ENCODE assay signal across 10 cellular contexts in the genomic region with DNA sequence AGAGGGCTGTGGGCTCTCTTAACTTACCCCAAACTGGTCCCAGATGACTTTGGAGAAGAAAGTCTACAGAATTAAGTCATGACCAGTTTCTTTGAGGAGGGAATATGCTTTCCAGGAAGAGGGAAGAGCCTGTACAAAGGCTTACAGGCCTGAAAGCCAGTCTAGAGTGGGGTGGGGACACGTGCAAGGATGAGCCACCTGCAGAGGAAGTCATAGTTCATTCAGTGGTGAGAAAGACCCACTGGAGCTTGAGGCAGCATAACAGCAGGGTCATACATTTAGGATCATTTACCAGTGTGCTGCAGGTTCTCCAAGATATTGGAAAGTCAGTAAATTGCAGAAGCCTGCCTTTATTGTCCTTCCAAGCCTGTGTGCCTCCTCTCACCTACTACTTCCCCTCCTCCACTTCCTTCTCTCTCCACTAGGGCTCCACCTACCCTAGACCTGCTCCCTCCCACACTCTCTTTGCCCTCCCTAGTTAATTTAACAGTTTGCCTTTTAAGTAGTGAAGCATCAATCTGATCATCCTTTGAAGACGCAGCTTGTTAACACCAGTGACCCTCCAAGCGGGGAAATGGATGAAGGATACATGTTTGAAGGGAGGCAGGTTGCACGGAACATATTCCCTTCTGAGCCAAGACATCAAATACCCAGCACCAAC. TPM values are rescaled to one million over a fixed set of nuclear protein-coding genes. Genes with fewer than 3 reads are reported as not detected.
A peak's percentile ranks its signal among the peaks of the same experiment; 100 is the strongest.
DNase-seq lines count a peak whose midpoint lies in the region; ATAC-seq and TF ChIP-seq lines count a peak whose summit lies in the region.
"Had no signal": no experiment of that assay in that cellular context is flagged by ENCODE, and none has a peak within 500 bp of the region (broad histone marks: within the 10 kb centered on the region; RNA-seq: fewer than 3 reads in every experiment).

No MANE protein-coding gene starts in this region.

- H3K9ac ChIP-seq in neural progenitor cell: no peak overlapping the region

- TF ChIP-seq CTCF in GM12872 (IDR thresholded peaks at IDR 0.05; ENCODE audit: insufficient read depth, low read depth, low read length) (peak; percentile 44; the same call in 1 of the 3 replicates), neural progenitor cell (IDR thresholded peaks at IDR 0.05) (peak; percentile 35)

- H3K36me3 ChIP-seq in neural progenitor cell: no peaks in the 10 kb centered on the region

- H2AFZ ChIP-seq in neural progenitor cell (replicated peaks): no peak overlapping the region

- POLR2A ChIA-PET in activated naive CD8-positive, alpha-beta T cell treated with anti-CD3 and anti-CD28 coated beads, Interleukin-2, amount 10 ng/mL, durations not matched to agents 7 days and 5 days (lab: Charles Lee): interaction anchor here (1.2 to 5.3 kb wide), 2 partner anchors 105 to 232 kb away, joined by 4 to 44 read pairs; a partner anchor contains a TSS

- DNase-seq in activated naive CD8-positive, alpha-beta T cell treated with anti-CD3 and anti-CD28 coated beads, Interleukin-2, amount 10 ng/mL, durations not matched to agents 7 days and 5 days: no peak
- DNase-seq in neural progenitor cell (ENCODE audit: low spot score) (no peak), NCI-H748 (lab: John Stamatoyannopoulos, UW; ENCODE audit: unreplicated experiment) (no peak), COR-L47 (lab: John Stamatoyannopoulos, UW) (no peak)
- no peak for DNase-seq in effector CD4-positive, alpha-beta T cell
- DNase-seq: Kasumi-1 had no signal

- no peaks in the 10 kb centered on the region for H3F3A ChIP-seq in neural progenitor cell (ENCODE audit: low read depth)

- H3K4me2 ChIP-seq in neural progenitor cell: no peak overlapping the region

- H3K27me3 ChIP-seq in neural progenitor cell: no peaks in the 10 kb centered on the region

- H3K27ac ChIP-seq in neural progenitor cell: no peak overlapping the region
- H3K27ac ChIP-seq: epithelial cell of prostate had no signal

- peaks cover 30% of the 10 kb centered on the region for H3K36me3 Mint-ChIP-seq in activated naive CD8-positive, alpha-beta T cell treated with anti-CD3 and anti-CD28 coated beads, Interleukin-2, amount 10 ng/mL, durations not matched to agents 7 days and 5 days
- H3K36me3 Mint-ChIP-seq in neural progenitor cell: peaks cover 4% of the 10 kb centered on the region

- no peaks in the 10 kb centered on the region for H3K79me2 ChIP-seq in neural progenitor cell (ENCODE audit: low read depth)

- no peaks in the 10 kb centered on the region for H4K20me1 ChIP-seq in neural progenitor cell (ENCODE audit: low read depth)

- no peaks in the 10 kb centered on the region for H3K4me1 ChIP-seq in neural progenitor cell

- no peaks in the 10 kb centered on the region for H3K9me3 ChIP-seq in neural progenitor cell (ENCODE audit: low read depth)

- H3K9me3 Mint-ChIP-seq in activated naive CD8-positive, alpha-beta T cell treated with anti-CD3 and anti-CD28 coated beads, Interleukin-2, amount 10 ng/mL, durations not matched to agents 7 days and 5 days: no peaks in the 10 kb centered on the region
- no peaks in the 10 kb centered on the region for H3K9me3 Mint-ChIP-seq in neural progenitor cell

- peak overlapping the region; percentile 71 for H3K4me3 Mint-ChIP-seq in activated naive CD8-positive, alpha-beta T cell treated with anti-CD3 and anti-CD28 coated beads, Interleukin-2, amount 10 ng/mL, durations not matched to agents 7 days and 5 days
- H3K4me3 Mint-ChIP-seq in neural progenitor cell: no peak overlapping the region

- H3K4me3 ChIP-seq in neural progenitor cell: no peak overlapping the region

- H3K27me3 Mint-ChIP-seq in activated naive CD8-positive, alpha-beta T cell treated with anti-CD3 and anti-CD28 coated beads, Interleukin-2, amount 10 ng/mL, durations not matched to agents 7 days and 5 days: no peaks in the 10 kb centered on the region
- peaks cover 2% of the 10 kb centered on the region for H3K27me3 Mint-ChIP-seq in neural progenitor cell (ENCODE audit: insufficient read depth, low read depth)

- H3K4me1 Mint-ChIP-seq in activated naive CD8-positive, alpha-beta T cell treated with anti-CD3 and anti-CD28 coated beads, Interleukin-2, amount 10 ng/mL, durations not matched to agents 7 days and 5 days: peaks cover 78% of the 10 kb centered on the region
- peaks cover 2% of the 10 kb centered on the region for H3K4me1 Mint-ChIP-seq in neural progenitor cell

- ATAC-seq in HG03354 (IDR thresholded peaks at IDR 0.05; ENCODE audit: poor library complexity, severe bottlenecking, unreplicated experiment): peak; percentile 57
- ATAC-seq in activated naive CD8-positive, alpha-beta T cell treated with anti-CD3 and anti-CD28 coated beads, Interleukin-2, amount 10 ng/mL, durations not matched to agents 7 days and 5 days (ENCODE audit: low read depth): peak; percentile 28

- peak overlapping the region; percentile 91 for H3K27ac Mint-ChIP-seq in activated naive CD8-positive, alpha-beta T cell treated with anti-CD3 and anti-CD28 coated beads, Interleukin-2, amount 10 ng/mL, durations not matched to agents 7 days and 5 days
- H3K27ac Mint-ChIP-seq in neural progenitor cell: no peak overlapping the region

RNA-seq across cellular contexts. Expression of a gene that starts 40.2 kb away (rescaled TPM):
- not detected for total RNA-seq in activated naive CD8-positive, alpha-beta T cell treated with anti-CD3 and anti-CD28 coated beads, Interleukin-2, amount 10 ng/mL, durations not matched to agents 7 days and 5 days
- total RNA-seq in neural progenitor cell (ENCODE audit: low replicate concordance): not detected in 2 replicates
- total RNA-seq: ureter had no signal
